ENCODE assay signal across 1 cellular context in the genomic region with DNA sequence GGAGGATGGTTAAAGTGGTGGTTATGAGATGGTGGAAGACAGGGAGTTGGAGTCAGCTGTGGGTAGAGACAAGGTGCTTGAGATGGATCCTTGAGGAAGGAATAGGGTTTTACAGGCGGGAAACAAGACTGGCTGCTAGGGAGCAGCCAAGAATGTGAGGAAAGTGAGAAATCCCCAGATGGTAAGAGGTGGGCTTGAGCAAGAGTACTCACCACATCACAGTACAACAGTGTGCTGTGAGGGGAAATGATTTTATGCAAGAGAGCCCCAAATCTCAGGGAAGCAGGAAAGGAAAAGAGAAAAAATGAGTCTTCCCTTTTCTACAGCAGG.
TF ChIP-seq lines count a peak whose summit lies in the region.

No MANE protein-coding gene starts in this region.

TF ChIP-seq in HCT116, 20 proteins besides CTCF, POLR2A, EP300 and RAD21 (continued from another document):
- TF ChIP-seq, protein P1, sequence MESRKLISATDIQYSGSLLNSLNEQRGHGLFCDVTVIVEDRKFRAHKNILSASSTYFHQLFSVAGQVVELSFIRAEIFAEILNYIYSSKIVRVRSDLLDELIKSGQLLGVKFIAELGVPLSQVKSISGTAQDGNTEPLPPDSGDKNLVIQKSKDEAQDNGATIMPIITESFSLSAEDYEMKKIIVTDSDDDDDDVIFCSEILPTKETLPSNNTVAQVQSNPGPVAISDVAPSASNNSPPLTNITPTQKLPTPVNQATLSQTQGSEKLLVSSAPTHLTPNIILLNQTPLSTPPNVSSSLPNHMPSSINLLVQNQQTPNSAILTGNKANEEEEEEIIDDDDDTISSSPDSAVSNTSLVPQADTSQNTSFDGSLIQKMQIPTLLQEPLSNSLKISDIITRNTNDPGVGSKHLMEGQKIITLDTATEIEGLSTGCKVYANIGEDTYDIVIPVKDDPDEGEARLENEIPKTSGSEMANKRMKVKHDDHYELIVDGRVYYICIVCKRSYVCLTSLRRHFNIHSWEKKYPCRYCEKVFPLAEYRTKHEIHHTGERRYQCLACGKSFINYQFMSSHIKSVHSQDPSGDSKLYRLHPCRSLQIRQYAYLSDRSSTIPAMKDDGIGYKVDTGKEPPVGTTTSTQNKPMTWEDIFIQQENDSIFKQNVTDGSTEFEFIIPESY (IDR thresholded peaks at IDR 0.05; ENCODE audit: extremely low read depth, insufficient replicate concordance, low read length), result no peak
- TF ChIP-seq, protein P2, sequence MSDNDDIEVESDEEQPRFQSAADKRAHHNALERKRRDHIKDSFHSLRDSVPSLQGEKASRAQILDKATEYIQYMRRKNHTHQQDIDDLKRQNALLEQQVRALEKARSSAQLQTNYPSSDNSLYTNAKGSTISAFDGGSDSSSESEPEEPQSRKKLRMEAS (IDR thresholded peaks at IDR 0.05), result no peak
- no peak for TF ChIP-seq TCF7L2 (IDR thresholded peaks at IDR 0.05; ENCODE audit: borderline replicate concordance, extremely low read depth, insufficient read depth, insufficient read length)
- no peak for TF ChIP-seq ZNF274 (IDR thresholded peaks at IDR 0.05; ENCODE audit: low read depth, low read length)
